ENCODE assay signal across 8 cellular contexts in genomic region chr2:131093066-131093842, GRCh38. TPM values are rescaled to one million over a fixed set of nuclear protein-coding genes. Genes with fewer than 3 reads are reported as not detected.
DNase-seq lines count a peak whose midpoint lies in the region; ATAC-seq and TF ChIP-seq lines count a peak whose summit lies in the region.

A gene with protein sequence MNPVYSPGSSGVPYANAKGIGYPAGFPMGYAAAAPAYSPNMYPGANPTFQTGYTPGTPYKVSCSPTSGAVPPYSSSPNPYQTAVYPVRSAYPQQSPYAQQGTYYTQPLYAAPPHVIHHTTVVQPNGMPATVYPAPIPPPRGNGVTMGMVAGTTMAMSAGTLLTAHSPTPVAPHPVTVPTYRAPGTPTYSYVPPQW (minus strand): TSS chr2:131093460. CDS start chr2:131082646, 10,814 bp downstream.

- DNase-seq in DMS153 (lab: John Stamatoyannopoulos, UW) (peak; percentile 60), IMR-90 (peak; percentile 88), myocyte (ENCODE audit: low read depth) (peak; percentile 91)
- peak; percentile 92 to 94 for DNase-seq in activated T-cell treated with anti-CD3 and anti-CD28 coated beads, Interleukin-2, amount 50 U/mL, for 48 hours
- peak; percentile 70 to 76 for DNase-seq in stimulated activated CD8-positive, alpha-beta memory T cell treated with anti-CD3 and anti-CD28 coated beads, Interleukin-7, amount 100 ng/mL, for 48 hours (ENCODE audit: extremely low read depth in 1 of 2, low read depth in 1 of 2)

- H2BK5ac ChIP-seq in IMR-90 (ENCODE audit: low read depth, low read length, poor library complexity, severe bottlenecking): peak within 1 kb of the TSS; percentile 90

- no peaks in the 10 kb centered on the region; the same call in 1 of the 2 replicates for H3K9me1 ChIP-seq in IMR-90 (ENCODE audit: insufficient read depth, low read length)

- peak within 1 kb of the TSS; percentile 31; the same call in 1 of the 2 replicates for H3K18ac ChIP-seq in IMR-90 (ENCODE audit: low read depth, low read length)

- in situ Hi-C loops in IMR-90 (cut with MboI; ENCODE audit: low sequenced_read_pairs): no loop called here

- CTCF ChIA-PET in IMR-90 (lab: Yijun Ruan, JAX): interaction anchor here (0.5 to 0.8 kb wide), 2 partner anchors 13 to 16 kb away, joined by 3 read pairs; no protein-coding TSS in a partner anchor

- ATAC-seq in GM21529 (IDR thresholded peaks at IDR 0.05; ENCODE audit: unreplicated experiment): peak; percentile 82
- peak; percentile 91 for ATAC-seq in IMR-90 (ENCODE audit: low read depth)
- peak; percentile 96 for ATAC-seq in esophagus mucosa

- peak within 1 kb of the TSS; percentile 98 for H3K4me2 ChIP-seq in IMR-90 (ENCODE audit: low read depth, low read length)

- TF ChIP-seq RAD21 in IMR-90 (IDR thresholded peaks at IDR 0.05; ENCODE audit: low read length): no peak

- TF ChIP-seq POLR2A in IMR-90 (IDR thresholded peaks at IDR 0.05; ENCODE audit: low read depth, low read length): peak; percentile 93

- H2AFZ ChIP-seq in IMR-90 (replicated peaks; ENCODE audit: low read length, poor library complexity): peak within 1 kb of the TSS; percentile 91

- dilution Hi-C loops in IMR-90 (cut with HindIII; ENCODE audit: low sequenced_read_pairs, unreplicated experiment): no loop called here

- no peaks in the 10 kb centered on the region for H3K9me3 ChIP-seq in IMR-90 (ENCODE audit: control insufficient read depth, insufficient read depth, low read length)

- H3K9ac ChIP-seq in IMR-90 (ENCODE audit: low read depth, low read length): peak within 1 kb of the TSS; percentile 99

- peaks cover 5% of the 10 kb centered on the region in 2 experiments; a peak in 3 of 4 replicates for H3K79me1 ChIP-seq in IMR-90 (ENCODE audit: low read depth in 1 of 2, low read length in 2 of 2)

- H4K8ac ChIP-seq in IMR-90 (ENCODE audit: low read depth in 2 of 2, low read length in 2 of 2): peak within 1 kb of the TSS; percentile 89 to 99

- no peaks in the 10 kb centered on the region for H3K4me1 ChIP-seq in IMR-90 (ENCODE audit: control insufficient read depth, insufficient read depth, low read length)

- peak within 1 kb of the TSS; percentile 38 for H3K4ac ChIP-seq in IMR-90 (ENCODE audit: low read depth, low read length)

- no peak within 1 kb of the TSS for H2BK20ac ChIP-seq in IMR-90 (ENCODE audit: low read depth, low read length)

- no TSS peak for BruUV-seq in IMR-90 (replicated peaks; lab: Mats Ljungman, UMichigan)

- H2BK120ac ChIP-seq in IMR-90 (ENCODE audit: low read depth, low read length): peak within 1 kb of the TSS; percentile 23; the same call in 1 of the 2 replicates

- H2AK5ac ChIP-seq in IMR-90 (ENCODE audit: low read depth, low read length): no peak within 1 kb of the TSS

- intact Hi-C loops in IMR-90 (cut with micrococcal nuclease): loop anchor here (5.0 to 10.0 kb wide), 2 partner anchors 36 to 298 kb away; no protein-coding TSS in a partner anchor

- TF ChIP-seq CTCF in IMR-90 (conservative IDR thresholded peaks at IDR 0.05; ENCODE audit: low read depth, low read length): no peak; the same call in 1 of the 2 replicates

- H3K4me3 ChIP-seq in IMR-90 (ENCODE audit: insufficient read depth, low read depth, low read length): peak within 1 kb of the TSS; percentile 89

- H3K27me3 ChIP-seq in IMR-90 (ENCODE audit: control insufficient read depth, insufficient read depth, low read length): no peaks in the 10 kb centered on the region

- H2BK15ac ChIP-seq in IMR-90 (ENCODE audit: low read depth, low read length): no peak within 1 kb of the TSS

- peak within 1 kb of the TSS; percentile 21; the same call in 1 of the 2 replicates for H3K23ac ChIP-seq in IMR-90 (ENCODE audit: low read depth, low read length)

- peak within 1 kb of the TSS; percentile 86 for H4K91ac ChIP-seq in IMR-90 (ENCODE audit: insufficient read depth, low read depth, low read length)

- peak within 1 kb of the TSS; percentile 31 for H2AK9ac ChIP-seq in IMR-90 (replicated peaks; ENCODE audit: low read depth, low read length, poor library complexity)

- H4K20me1 ChIP-seq in IMR-90 (ENCODE audit: insufficient read depth, low read length): peaks cover 29% of the 10 kb centered on the region

- peak within 1 kb of the TSS; percentile 58 for H3K14ac ChIP-seq in IMR-90 (replicated peaks; ENCODE audit: low read depth, low read length)

- peaks cover 4% of the 10 kb centered on the region for H3K36me3 ChIP-seq in IMR-90 (ENCODE audit: control insufficient read depth, insufficient read depth, low read length)

- peak within 1 kb of the TSS; percentile 76 for H4K5ac ChIP-seq in IMR-90 (ENCODE audit: low read depth, low read length)

- WGBS in IMR-90 (ENCODE audit: extremely low coverage in 2 of 2, insufficient read length in 1 of 2), 2 experiments: 1% methylated on average over 29 of the region's 113 CpGs; no CpG with 5 or more reads in 1 of the 2 experiments

- peak within 1 kb of the TSS; percentile 82 for H3K56ac ChIP-seq in IMR-90 (ENCODE audit: extremely low read depth, insufficient read depth, low read length)

- POLR2A ChIA-PET in IMR-90 (lab: Charles Lee; ENCODE audit: unreplicated experiment): interaction anchor here (1.2 kb wide), 1 partner anchor 18 kb away, joined by 6 read pairs; no protein-coding TSS in a partner anchor

- H3K27ac ChIP-seq in IMR-90 (ENCODE audit: insufficient read depth, low read length): peak within 1 kb of the TSS; percentile 96

TF ChIP-seq in IMR-90, 13 proteins besides CTCF, POLR2A, EP300 and RAD21:
- 0 out of 2 replicates have a peak, but pooled peaks have one; percentile 4 for TF ChIP-seq CHD1 (IDR thresholded peaks at IDR 0.05; ENCODE audit: low read depth, low read length)
- TF ChIP-seq, protein P1, sequence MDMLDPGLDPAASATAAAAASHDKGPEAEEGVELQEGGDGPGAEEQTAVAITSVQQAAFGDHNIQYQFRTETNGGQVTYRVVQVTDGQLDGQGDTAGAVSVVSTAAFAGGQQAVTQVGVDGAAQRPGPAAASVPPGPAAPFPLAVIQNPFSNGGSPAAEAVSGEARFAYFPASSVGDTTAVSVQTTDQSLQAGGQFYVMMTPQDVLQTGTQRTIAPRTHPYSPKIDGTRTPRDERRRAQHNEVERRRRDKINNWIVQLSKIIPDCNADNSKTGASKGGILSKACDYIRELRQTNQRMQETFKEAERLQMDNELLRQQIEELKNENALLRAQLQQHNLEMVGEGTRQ (IDR thresholded peaks at IDR 0.05; ENCODE audit: low read depth, low read length): peak; percentile 97
- TF ChIP-seq BHLHE40 (IDR thresholded peaks at IDR 0.05; ENCODE audit: low read depth, low read length): peak; percentile 99
- TF ChIP-seq SMC3 (IDR thresholded peaks at IDR 0.05; ENCODE audit: low read depth, low read length): no peak
- 0 out of 2 replicates have a peak, but pooled peaks have one; percentile 49 for TF ChIP-seq MXI1 (IDR thresholded peaks at IDR 0.05; ENCODE audit: borderline replicate concordance, low read depth, low read length)
- TF ChIP-seq FOS (IDR thresholded peaks at IDR 0.05; ENCODE audit: low read depth, low read length): no peak
- peak; percentile 12; the same call in 1 of the 2 replicates for TF ChIP-seq MAZ (IDR thresholded peaks at IDR 0.05; ENCODE audit: borderline replicate concordance, low read depth, low read length)

TF ChIP-seq in PFSK-1, 5 proteins besides CTCF, POLR2A, EP300 and RAD21:
- TF ChIP-seq REST (IDR thresholded peaks at IDR 0.05; ENCODE audit: insufficient read depth in 1 of 2, low read depth in 2 of 2, low read length in 2 of 2) (no peak), TAF1 (IDR thresholded peaks at IDR 0.05; ENCODE audit: borderline replicate concordance, insufficient read depth, low read length) (no peak), FOXP2 (optimal IDR thresholded peaks at IDR 0.05; ENCODE audit: borderline replicate concordance, extremely low read depth, extremely low read length, insufficient read depth) (peak; percentile 84), POLR2AphosphoS5 (IDR thresholded peaks at IDR 0.05; ENCODE audit: low read depth, low read length) (peak; percentile 78), SIN3A (IDR thresholded peaks at IDR 0.05; ENCODE audit: borderline replicate concordance, insufficient read depth, low read length) (no peak)

RNA-seq across cellular contexts. Expression of the gene that starts here (rescaled TPM):
- 76.4 and 86.7 TPM in 2 replicates for total RNA-seq in IMR-90 (2012; rRNA removed)
- 106 and 121 TPM in 2 replicates for polyA plus RNA-seq in IMR-90 (2012; rRNA removed)
- polyA plus RNA-seq in IMR-90 (2012; cell fraction: cytosol; rRNA removed): 49.5 and 136 TPM in 2 replicates
- 70.7 and 119 TPM in 2 replicates for polyA plus RNA-seq in IMR-90 (2012; cell fraction: nucleus; rRNA removed; ENCODE audit: low replicate concordance)
- 180 TPM for polyA plus RNA-seq in PFSK-1 (2012; ENCODE audit: insufficient read length, low read depth)
- 42.9 TPM for total RNA-seq in esophagus mucosa
- total RNA-seq in myocyte: 168 and 184 TPM in 2 replicates
- 77.5 TPM for polyA plus RNA-seq in myocyte (2012)

Comparison
In these comparisons a context has a peak if more than half of its experiments do, and no peak if none do; other contexts are left out.
1. Peak in every context shown above with its lines: DNase-seq, ATAC-seq, H3K4me3 ChIP-seq and H3K27ac ChIP-seq.